8 cellular contexts compared by ENCODE assay signal in genomic region chr10:13100349-13101294, GRCh38.
DNase-seq lines count a peak whose midpoint lies in the region; ATAC-seq and TF ChIP-seq lines count a peak whose summit lies in the region.

No MANE protein-coding gene starts in this region.

- no peaks in the 10 kb centered on the region for H3K9me3 ChIP-seq in mucosa of rectum (ENCODE audit: control insufficient read depth in 2 of 2, low read length in 2 of 2)
- H3K9me3 ChIP-seq in tibial artery, result no peaks in the 10 kb centered on the region

- no peak for TF ChIP-seq CTCF in GM20000 (IDR thresholded peaks at IDR 0.05; ENCODE audit: extremely low read depth, missing control alignments)
- no peak for TF ChIP-seq CTCF in epithelial cell of esophagus (IDR thresholded peaks at IDR 0.05; ENCODE audit: insufficient read depth, low read depth, low read length, missing control alignments)
- TF ChIP-seq CTCF in tibial artery (IDR thresholded peaks at IDR 0.05), result no peak

- H3K36me3 ChIP-seq in mucosa of rectum (ENCODE audit: control insufficient read depth in 2 of 2, insufficient read depth in 2 of 2, low read length in 2 of 2) (no peaks in the 10 kb centered on the region), tibial artery (peaks cover 0 to 5% (median 0%) of the 10 kb centered on the region in 3 donors)

- H3K27ac ChIP-seq in mucosa of rectum (ENCODE audit: low read depth in 2 of 2, low read length in 2 of 2) (peak overlapping the region; percentile 96 to 99), tibial artery (peak overlapping the region; percentile 99)

- H3K4me3 ChIP-seq in epithelial cell of esophagus (ENCODE audit: low read length) (peak overlapping the region; percentile 81), mucosa of rectum (ENCODE audit: low read length in 2 of 2) (peak overlapping the region; percentile 79 to 97), tibial artery (peak overlapping the region; percentile 85 to 97)

- peaks cover 2 to 18% of the 10 kb centered on the region in 2 donors for H3K4me1 ChIP-seq in mucosa of rectum (ENCODE audit: control insufficient read depth in 2 of 2, insufficient read depth in 2 of 2, low read length in 2 of 2)
- H3K4me1 ChIP-seq in tibial artery, result peaks cover 0 to 41% (median 22%) of the 10 kb centered on the region in 4 donors

- ATAC-seq in HG03521 (IDR thresholded peaks at IDR 0.05; ENCODE audit: unreplicated experiment), result peak; percentile 31

- DNase-seq in DMS53 treated with DMSO at 0.1 percent for 48 hours (lab: John Stamatoyannopoulos, UW; ENCODE audit: unreplicated experiment) (peak; percentile 30), GM20000 (ENCODE audit: low spot score) (peak; percentile 17), epithelial cell of esophagus (ENCODE audit: low read depth) (peak; percentile 49), tibial artery (peak in 1 of 2 donors; percentile 77), NCI-H2029 treated with DMSO at 0.1 percent for 48 hours (lab: John Stamatoyannopoulos, UW) (no peak)
- peak; percentile 42 for DNase-seq in activated CD4-positive, CD25-positive, alpha-beta regulatory T cell treated with anti-CD3 and anti-CD28 coated beads, Interleukin-2, amount 50 U/mL, for 72 hours

- H3K27me3 ChIP-seq in mucosa of rectum (ENCODE audit: control insufficient read depth in 2 of 2, insufficient read depth in 2 of 2, low read length in 2 of 2), result no peaks in the 10 kb centered on the region
- no peaks in the 10 kb centered on the region for H3K27me3 ChIP-seq in tibial artery

- peak overlapping the region; percentile 85 to 89 for H3K9ac ChIP-seq in mucosa of rectum (ENCODE audit: low read depth in 1 of 2, low read length in 2 of 2)

- intact Hi-C loops in tibial artery (cut with DNase I; ENCODE audit: low total_unique reads), result loop anchor here (5.0 kb wide), 1 partner anchor 888 kb away; no protein-coding TSS in a partner anchor
